Comparison of ENCODE assay signal across 1 cellular context in genomic region chr17:41665566-41666335, GRCh38.
A peak's percentile ranks its signal among the peaks of the same experiment; 100 is the strongest.
TF ChIP-seq lines count a peak whose summit lies in the region.

No MANE protein-coding gene starts in this region.

TF ChIP-seq in HepG2, 621 proteins besides CTCF, POLR2A, EP300 and RAD21 (continued from another document and continues in another):
- TF ChIP-seq ZHX2 (IDR thresholded peaks at IDR 0.05; ENCODE audit: low read depth), result peak; percentile 52; the same call in 1 of the 2 replicates
- no peak for TF ChIP-seq ZHX2 (CRISPR knock-in tag; IDR thresholded peaks at IDR 0.05; ENCODE audit: borderline replicate concordance)
- peak; percentile 75; the same call in 1 of the 2 replicates for TF ChIP-seq ZKSCAN8 (CRISPR knock-in tag; IDR thresholded peaks at IDR 0.05; ENCODE audit: borderline replicate concordance)
- TF ChIP-seq JUND (CRISPR knock-in tag; IDR thresholded peaks at IDR 0.05), result no peak
- TF ChIP-seq TRIM24 (CRISPR knock-in tag; IDR thresholded peaks at IDR 0.05), result no peak
- TF ChIP-seq CBX5 (CRISPR knock-in tag; IDR thresholded peaks at IDR 0.05; ENCODE audit: borderline replicate concordance), result no peak
- no peak; the same call in 1 of the 2 replicates for TF ChIP-seq ZNF547 (CRISPR knock-in tag; IDR thresholded peaks at IDR 0.05)
- peak; percentile 59; the same call in 1 of the 2 replicates for TF ChIP-seq TAF1 (CRISPR knock-in tag; IDR thresholded peaks at IDR 0.05)
- no peak for TF ChIP-seq ZNF770 (CRISPR knock-in tag; IDR thresholded peaks at IDR 0.05)
- TF ChIP-seq KIAA2018 (CRISPR knock-in tag; IDR thresholded peaks at IDR 0.05; ENCODE audit: borderline replicate concordance), result no peak
- 0 out of 2 replicates have a peak, but pooled peaks have one; percentile 20 for TF ChIP-seq ZNF784 (CRISPR knock-in tag; IDR thresholded peaks at IDR 0.05; ENCODE audit: borderline replicate concordance)
- peak; percentile 37; the same call in 1 of the 2 replicates for TF ChIP-seq ZNF782 (CRISPR knock-in tag; IDR thresholded peaks at IDR 0.05; ENCODE audit: borderline replicate concordance)
- TF ChIP-seq ZNF138 (CRISPR knock-in tag; IDR thresholded peaks at IDR 0.05; ENCODE audit: low read depth), result no peak
- no peak for TF ChIP-seq ZBTB33 (CRISPR knock-in tag; IDR thresholded peaks at IDR 0.05)
- no peak for TF ChIP-seq ZBTB49 (CRISPR knock-in tag; IDR thresholded peaks at IDR 0.05; ENCODE audit: borderline replicate concordance)
- TF ChIP-seq AHDC1 (CRISPR knock-in tag; IDR thresholded peaks at IDR 0.05; ENCODE audit: borderline replicate concordance), result peak; percentile 49; the same call in 1 of the 2 replicates
- no peak; the same call in 1 of the 2 replicates for TF ChIP-seq MIXL1 (CRISPR knock-in tag; IDR thresholded peaks at IDR 0.05)
- no peak for TF ChIP-seq HOXA5 (CRISPR knock-in tag; IDR thresholded peaks at IDR 0.05)
- TF ChIP-seq ZNF562 (CRISPR knock-in tag; IDR thresholded peaks at IDR 0.05; ENCODE audit: borderline replicate concordance), result no peak
- TF ChIP-seq REXO4 (CRISPR knock-in tag; IDR thresholded peaks at IDR 0.05; ENCODE audit: borderline replicate concordance), result no peak
- TF ChIP-seq ZNF354B (CRISPR knock-in tag; IDR thresholded peaks at IDR 0.05), result no peak
